Comparison of ENCODE assay signal across 22 cellular contexts in the genomic region with DNA sequence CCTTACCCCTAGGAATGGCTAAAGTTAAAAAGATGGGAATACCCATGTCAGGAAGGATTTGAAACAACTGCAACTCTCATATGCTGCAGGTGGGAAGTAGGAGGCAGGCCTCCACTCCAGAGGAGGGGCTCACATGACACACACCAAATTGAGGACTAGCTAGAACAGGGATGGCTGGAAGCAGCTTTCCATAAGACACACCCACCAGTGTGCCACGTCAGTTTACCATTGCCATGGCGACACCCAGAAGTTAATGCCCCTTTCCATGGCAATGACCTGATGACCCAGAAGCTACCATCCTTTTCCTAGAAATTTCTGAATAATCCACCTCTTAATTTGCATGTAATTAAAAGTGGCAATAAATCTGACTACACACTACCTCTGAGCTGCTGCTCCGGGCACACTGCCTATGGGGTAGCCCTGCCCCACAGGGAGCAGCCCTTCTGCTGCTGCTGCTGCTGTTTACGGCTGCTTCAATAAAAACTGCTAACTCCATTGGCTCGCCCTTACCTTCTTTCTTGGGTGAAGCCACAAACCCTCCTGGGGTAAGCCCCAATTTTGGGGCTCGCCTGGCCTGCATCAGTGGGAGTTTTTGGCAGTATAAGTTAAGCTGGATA.
"Had no signal": no experiment of that assay in that cellular context is flagged by ENCODE, and none has a peak within 500 bp of the region (broad histone marks: within the 10 kb centered on the region; RNA-seq: fewer than 3 reads in every experiment).

No MANE protein-coding gene starts in this region.

- H3K4me1 Mint-ChIP-seq: activated CD4-positive, alpha-beta memory T cell treated with anti-CD3 and anti-CD28 coated beads, Interleukin-2, amount 10 ng/mL, durations not matched to agents 7 days and 5 days had no signal

- H3K27me3 Mint-ChIP-seq: activated CD4-positive, alpha-beta memory T cell treated with anti-CD3 and anti-CD28 coated beads, Interleukin-2, amount 10 ng/mL, durations not matched to agents 7 days and 5 days; activated CD4-positive, alpha-beta T cell treated with anti-CD3 and anti-CD28 coated beads, Interleukin-2, amount 10 ng/mL, durations not matched to agents 24 days and 14 days; T-helper 17 cell had no signal

- DNase-seq: activated CD4-positive, alpha-beta memory T cell treated with anti-CD3 and anti-CD28 coated beads, Interleukin-2, amount 10 ng/mL, durations not matched to agents 7 days and 5 days; activated CD4-positive, alpha-beta T cell treated with anti-CD3 and anti-CD28 coated beads, Interleukin-2, amount 10 ng/mL, durations not matched to agents 24 days and 14 days; activated gamma-delta T cell; activated naive CD4-positive, alpha-beta T cell treated with anti-CD3 and anti-CD28 coated beads, Interleukin-2, amount 50 U/mL, for 16 hours; activated T-cell treated with anti-CD3 and anti-CD28 coated beads for 4 hours; effector CD4-positive, alpha-beta T cell; foreskin fibroblast; heart right ventricle; left ventricle myocardium inferior; mammary epithelial cell; pancreas; right cardiac atrium; stimulated activated CD4-positive, alpha-beta T cell treated with anti-CD3 and anti-CD28 coated beads, Interleukin-12 subunit alpha, Interleukin-12 subunit beta, amount 100 ng/mL, for 4 hours; stimulated activated CD4-positive, alpha-beta T cell treated with anti-CD3 and anti-CD28 coated beads, Interleukin-4, amount 100 ng/mL, for 4 hours; stomach; T-helper 17 cell had no signal

- H3K27me3 ChIP-seq: heart right ventricle, neutrophil, pancreas, stomach, suprapubic skin had no signal

- H3K36me3 ChIP-seq: heart right ventricle, left ventricle myocardium inferior, pancreas, stomach, suprapubic skin, tibial nerve had no signal

- H3K27ac Mint-ChIP-seq: activated CD4-positive, alpha-beta memory T cell treated with anti-CD3 and anti-CD28 coated beads, Interleukin-2, amount 10 ng/mL, durations not matched to agents 7 days and 5 days; activated CD4-positive, alpha-beta T cell treated with anti-CD3 and anti-CD28 coated beads, Interleukin-2, amount 10 ng/mL, durations not matched to agents 24 days and 14 days; T-helper 17 cell had no signal

- ATAC-seq: activated CD4-positive, CD25-positive, alpha-beta regulatory T cell treated with anti-CD3 and anti-CD28 coated beads, Interleukin-2, amount 50 U/mL, for 24 hours; heart right ventricle; pancreas; right cardiac atrium; T-helper 17 cell had no signal

- H3K4me1 ChIP-seq: heart right ventricle, left ventricle myocardium inferior, pancreas, stomach, suprapubic skin, tibial nerve had no signal

- H3K4me3 Mint-ChIP-seq: activated CD4-positive, alpha-beta memory T cell treated with anti-CD3 and anti-CD28 coated beads, Interleukin-2, amount 10 ng/mL, durations not matched to agents 7 days and 5 days; activated CD4-positive, alpha-beta T cell treated with anti-CD3 and anti-CD28 coated beads, Interleukin-2, amount 10 ng/mL, durations not matched to agents 24 days and 14 days; brain; nephron; T-helper 17 cell had no signal

- H3K36me3 Mint-ChIP-seq: brain had no signal

- H3K27ac ChIP-seq: heart right ventricle, left ventricle myocardium inferior, neutrophil, pancreas, stomach, suprapubic skin, tibial nerve had no signal

- H3K4me3 ChIP-seq: heart right ventricle, left ventricle myocardium inferior, pancreas, stomach, suprapubic skin, tibial nerve had no signal

- H3K9me3 Mint-ChIP-seq: activated CD4-positive, alpha-beta memory T cell treated with anti-CD3 and anti-CD28 coated beads, Interleukin-2, amount 10 ng/mL, durations not matched to agents 7 days and 5 days; activated CD4-positive, alpha-beta T cell treated with anti-CD3 and anti-CD28 coated beads, Interleukin-2, amount 10 ng/mL, durations not matched to agents 24 days and 14 days; nephron had no signal
